Comparison of ENCODE assay signal across 18 cellular contexts in genomic region chr9:32136700-32137339, GRCh38.
DNase-seq lines count a peak whose midpoint lies in the region.
"Had no signal": no experiment of that assay in that cellular context is flagged by ENCODE, and none has a peak within 500 bp of the region (broad histone marks: within the 10 kb centered on the region; RNA-seq: fewer than 3 reads in every experiment).

No MANE protein-coding gene starts in this region.

- no peak overlapping the region for H3K4me3 ChIP-seq in H7 (ENCODE audit: insufficient read depth, low read depth, low read length)
- H3K4me3 ChIP-seq: HAP-1, thyroid gland had no signal

- no peaks in the 10 kb centered on the region for H3K36me3 ChIP-seq in H7 (replicated peaks; ENCODE audit: control insufficient read depth, insufficient read depth, low read length)
- H3K36me3 ChIP-seq: HAP-1, thyroid gland had no signal

- H3K27me3 ChIP-seq in H7 (ENCODE audit: control insufficient read depth, insufficient read depth, low read length): no peaks in the 10 kb centered on the region
- H3K27me3 ChIP-seq: thyroid gland had no signal

- DNase-seq in A172 (ENCODE audit: low spot score) (peak; percentile 2), H7 (peak; percentile 51), SW480 (ENCODE audit: low spot score) (peak; percentile 4), iPS-NIHi7 (ENCODE audit: extremely low spot score) (peak; percentile 35), NCI-H2227 treated with DMSO at 0.1 percent for 48 hours (lab: John Stamatoyannopoulos, UW) (no peak), cerebellum (ENCODE audit: low spot score) (no peak), NK-92 (lab: John Stamatoyannopoulos, UW; ENCODE audit: unreplicated experiment) (no peak)
- DNase-seq in activated naive CD4-positive, alpha-beta T cell treated with Interleukin-2 at 50 U/mL for 16 hours: no peak
- DNase-seq: activated CD4-positive, alpha-beta T cell treated with anti-CD3 and anti-CD28 coated beads for 36 hours; AML-193; KBM-7; NCI-H1436 treated with DMSO at 0.1 percent for 48 hours; NCI-H510A; PC-3; stimulated activated CD4-positive, alpha-beta T cell treated with anti-CD3 and anti-CD28 coated beads, Interleukin-4, amount 100 ng/mL, for 24 hours; T-helper 2 cell; thyroid gland had no signal

Comparison
In these comparisons a context has a peak if more than half of its experiments do, and no peak if none do; other contexts are left out.
1. DNase-seq: peak in A172 (single experiment), H7 (single experiment), SW480 (single experiment) and iPS-NIHi7 (single experiment); none in NCI-H2227 treated with DMSO at 0.1 percent for 48 hours (single experiment), activated naive CD4-positive, alpha-beta T cell treated with Interleukin-2 at 50 U/mL for 16 hours (single experiment), cerebellum (single experiment) and NK-92 (single experiment).